23 cellular contexts compared by ENCODE assay signal in the genomic region with DNA sequence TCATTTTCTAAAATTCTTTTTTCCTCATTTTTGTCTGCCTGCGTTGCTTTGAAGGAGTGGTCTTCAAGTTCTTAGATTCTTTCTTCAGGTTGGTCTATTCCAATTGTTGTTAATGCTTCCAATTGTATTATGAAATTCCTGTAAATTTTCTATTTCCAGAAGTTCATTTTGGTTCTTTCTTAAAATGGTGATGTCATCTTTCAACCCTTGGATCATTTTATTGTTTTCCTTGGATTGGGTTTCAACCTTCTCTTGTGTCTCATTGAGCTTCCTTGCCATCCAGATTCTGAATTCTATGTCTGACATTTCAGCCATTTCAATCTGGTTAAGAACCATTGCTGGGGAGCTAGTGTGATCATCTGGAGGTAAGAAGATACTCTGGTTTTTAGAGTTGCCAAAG. TPM values are rescaled to one million over a fixed set of nuclear protein-coding genes. Genes with fewer than 3 reads are reported as not detected.
"Had no signal": no experiment of that assay in that cellular context is flagged by ENCODE, and none has a peak within 500 bp of the region (broad histone marks: within the 10 kb centered on the region; RNA-seq: fewer than 3 reads in every experiment).

No MANE protein-coding gene starts in this region.

- H3K9me3 ChIP-seq: SK-N-SH had no signal

- H3K9ac ChIP-seq: SK-N-SH had no signal

- H3K4me3 ChIP-seq: MG63 had no signal

- H3K4me2 ChIP-seq: SK-N-SH had no signal

- DNase-seq: IMR-90, Karpas-422, KG1, MG63, NCI-H1092, NCI-H1105 treated with DMSO at 0.1 percent for 48 hours, NCI-H1436 treated with DMSO at 0.1 percent for 48 hours, NCI-H1694, NCI-H187 treated with DMSO at 0.1 percent for 48 hours, NCI-H2029 treated with DMSO at 0.1 percent for 48 hours, NCI-H2171 treated with DMSO at 0.1 percent for 48 hours, NCI-H345, NCI-H446 treated with DMSO at 0.1 percent for 48 hours, NCI-H510A treated with DMSO at 0.1 percent for 48 hours, NCI-H526, NCI-H748 treated with DMSO at 0.1 percent for 48 hours, Right ventricle myocardium superior, RPMI8226, SIG-M5, SK-N-SH, SW 1271 had no signal

- H3K36me3 ChIP-seq: MG63 had no signal

- H3K27me3 ChIP-seq: MG63 had no signal

- FAIRE-seq: RCC 7860 had no signal

RNA-seq across cellular contexts. Expression of a gene that starts 33.1 kb away (rescaled TPM):
- total RNA-seq: HT-29, IMR-90, Right ventricle myocardium superior had no signal
- polyA plus RNA-seq: IMR-90, SK-N-SH had no signal
